Comparison of ENCODE assay signal across 8 cellular contexts in the genomic region with DNA sequence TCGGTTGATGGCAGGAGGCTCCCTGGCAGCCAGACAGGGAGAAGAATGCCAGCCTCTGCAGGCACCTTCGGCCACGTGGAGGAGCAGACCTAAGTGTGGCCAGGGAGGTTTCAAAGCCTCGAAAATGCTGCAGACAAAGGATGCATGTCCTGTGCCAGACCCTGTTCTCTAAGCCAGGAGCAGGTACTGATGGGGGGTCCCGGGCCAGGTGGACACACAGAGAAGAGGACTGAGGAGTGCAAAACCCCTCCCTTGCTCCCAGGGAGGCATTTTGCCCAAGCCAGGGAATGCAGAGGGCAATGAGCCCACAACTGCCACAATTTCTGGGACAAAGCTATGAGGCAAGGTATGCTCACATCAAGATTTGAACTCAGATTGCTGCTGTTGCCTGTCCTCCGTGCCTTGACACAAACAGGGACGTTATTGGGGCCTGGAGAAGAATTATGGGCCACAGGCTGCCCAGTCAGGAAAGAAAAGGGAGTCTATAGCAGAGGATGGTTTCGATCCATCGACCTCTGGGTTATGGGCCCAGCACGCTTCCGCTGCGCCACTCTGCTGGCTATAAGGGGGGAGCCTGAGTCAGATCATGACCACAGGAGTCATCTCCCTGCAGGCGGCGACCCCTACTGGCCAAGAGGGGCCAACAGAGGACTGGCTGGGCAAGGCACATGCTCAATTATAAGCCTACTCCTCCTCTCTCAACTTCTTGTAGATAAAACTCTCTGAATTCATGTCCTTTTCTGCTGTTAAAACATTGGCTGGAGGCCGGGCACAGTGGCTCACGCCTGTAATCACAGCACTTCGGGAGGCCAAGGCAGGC. TPM values are rescaled to one million over a fixed set of nuclear protein-coding genes. Genes with fewer than 3 reads are reported as not detected.
DNase-seq lines count a peak whose midpoint lies in the region; ATAC-seq and TF ChIP-seq lines count a peak whose summit lies in the region.

No MANE protein-coding gene starts in this region.

- DNase-seq in D341Med (ENCODE audit: low spot score) (peak; percentile 93), LHCN-M2 (ENCODE audit: low read depth) (peak; percentile 98), RWPE2 (ENCODE audit: low spot score) (no peak), fibroblast of pulmonary artery (ENCODE audit: low read depth) (peak; percentile 94)
- peak; percentile 85 for DNase-seq in stimulated activated naive CD8-positive, alpha-beta T cell treated with anti-CD3 and anti-CD28 coated beads, Interleukin-15, Interleukin-2, amounts not matched to agents 100 U/mL and 50 U/mL, for 24 hours

- H3K27ac Mint-ChIP-seq in activated T-helper 17 cell treated with anti-CD3 and anti-CD28 coated beads, Interleukin-2, amount 50 U/mL, for 72 hours: peak overlapping the region; percentile 93
- peak overlapping the region; percentile 65 to 90 (median 78) for H3K27ac Mint-ChIP-seq in nephron

- H3K9me3 Mint-ChIP-seq in activated T-helper 17 cell treated with anti-CD3 and anti-CD28 coated beads, Interleukin-2, amount 50 U/mL, for 72 hours: no peaks in the 10 kb centered on the region
- no peaks in the 10 kb centered on the region for H3K9me3 Mint-ChIP-seq in nephron

- no peaks in the 10 kb centered on the region for H3K27me3 ChIP-seq in RWPE2 (ENCODE audit: insufficient read depth, poor library complexity, severe bottlenecking)

- H3K27ac ChIP-seq in RWPE2 (ENCODE audit: poor library complexity, severe bottlenecking): peak overlapping the region; percentile 53

- H3K27me3 Mint-ChIP-seq in activated T-helper 17 cell treated with anti-CD3 and anti-CD28 coated beads, Interleukin-2, amount 50 U/mL, for 72 hours: no peaks in the 10 kb centered on the region
- H3K27me3 Mint-ChIP-seq in nephron (ENCODE audit: low read depth): peaks cover 8% of the 10 kb centered on the region

- no peaks in the 10 kb centered on the region for H3K36me3 ChIP-seq in RWPE2 (ENCODE audit: low read depth)

- ATAC-seq in GM21576 (IDR thresholded peaks at IDR 0.05; ENCODE audit: unreplicated experiment) (peak; percentile 43), RWPE2 (ENCODE audit: low read depth) (peak; percentile 68)
- ATAC-seq in activated T-helper 17 cell treated with anti-CD3 and anti-CD28 coated beads, Interleukin-2, amount 50 U/mL, for 72 hours (replicated peaks): peak; percentile 72
- peak; percentile 92 for ATAC-seq in stimulated activated naive CD8-positive, alpha-beta T cell treated with anti-CD3 and anti-CD28 coated beads, Interleukin-15, Interleukin-2, amounts not matched to agents 100 U/mL and 50 U/mL, for 24 hours

- peaks cover 27% of the 10 kb centered on the region for H3K4me1 ChIP-seq in RWPE2 (ENCODE audit: insufficient read depth, poor library complexity, severe bottlenecking)

- no peaks in the 10 kb centered on the region for H3K9me3 ChIP-seq in RWPE2 (ENCODE audit: severe bottlenecking)

- H3K4me3 ChIP-seq in RWPE2 (ENCODE audit: severe bottlenecking): no peak overlapping the region
- peak overlapping the region; percentile 12 for H3K4me3 ChIP-seq in fibroblast of pulmonary artery (replicated peaks; ENCODE audit: low read depth, low read length)

- H3K36me3 Mint-ChIP-seq in activated T-helper 17 cell treated with anti-CD3 and anti-CD28 coated beads, Interleukin-2, amount 50 U/mL, for 72 hours (ENCODE audit: low read depth): peaks cover 8% of the 10 kb centered on the region
- peaks cover 3% of the 10 kb centered on the region for H3K36me3 Mint-ChIP-seq in nephron (ENCODE audit: low read depth)

- TF ChIP-seq CTCF in RWPE2 (IDR thresholded peaks at IDR 0.05; ENCODE audit: poor library complexity, severe bottlenecking): peak; percentile 95
- TF ChIP-seq CTCF in fibroblast of pulmonary artery (IDR thresholded peaks at IDR 0.05; ENCODE audit: low read length, missing control alignments): peak; percentile 84
- TF ChIP-seq CTCF in nephron (IDR thresholded peaks at IDR 0.05; ENCODE audit: unreplicated experiment in 3 of 3): peak; percentile 91 to 96 (median 94)

- peaks cover 10% of the 10 kb centered on the region for H3K4me1 Mint-ChIP-seq in activated T-helper 17 cell treated with anti-CD3 and anti-CD28 coated beads, Interleukin-2, amount 50 U/mL, for 72 hours
- H3K4me1 Mint-ChIP-seq in nephron: peaks cover 17% of the 10 kb centered on the region

- H3K4me3 Mint-ChIP-seq in activated T-helper 17 cell treated with anti-CD3 and anti-CD28 coated beads, Interleukin-2, amount 50 U/mL, for 72 hours: peak overlapping the region; percentile 56
- peak overlapping the region; percentile 69 to 87 (median 84) for H3K4me3 Mint-ChIP-seq in nephron

RNA-seq across cellular contexts. Expression of a gene that starts 25.1 kb away (rescaled TPM):
- total RNA-seq in LHCN-M2 (2014; rRNA removed): 24.8 and 31.5 TPM in 2 replicates
- 22.7 TPM for polyA plus RNA-seq in LHCN-M2 (2012)
- total RNA-seq in activated T-helper 17 cell treated with anti-CD3 and anti-CD28 coated beads, Interleukin-2, amount 50 U/mL, for 72 hours: 10 to 100 TPM; 38.2 to 59.4 TPM

RNA-seq across cellular contexts. Expression of a gene that starts 35.9 kb away (rescaled TPM):
- 62.7 and 62.8 TPM in 2 replicates for total RNA-seq in LHCN-M2 (2014; rRNA removed)
- 59.4 TPM for polyA plus RNA-seq in LHCN-M2 (2012)
- total RNA-seq in activated T-helper 17 cell treated with anti-CD3 and anti-CD28 coated beads, Interleukin-2, amount 50 U/mL, for 72 hours: 100 to 1,000 TPM; 164 to 194 TPM

RNA-seq across cellular contexts. Expression of a gene that starts 43.9 kb away (rescaled TPM):
- total RNA-seq in LHCN-M2 (2014; rRNA removed): 83.5 and 107 TPM in 2 replicates
- polyA plus RNA-seq in LHCN-M2 (2012): 46.1 TPM
- 100 to 1,000 TPM; 297 to 323 TPM for total RNA-seq in activated T-helper 17 cell treated with anti-CD3 and anti-CD28 coated beads, Interleukin-2, amount 50 U/mL, for 72 hours
